In the genomic region with DNA sequence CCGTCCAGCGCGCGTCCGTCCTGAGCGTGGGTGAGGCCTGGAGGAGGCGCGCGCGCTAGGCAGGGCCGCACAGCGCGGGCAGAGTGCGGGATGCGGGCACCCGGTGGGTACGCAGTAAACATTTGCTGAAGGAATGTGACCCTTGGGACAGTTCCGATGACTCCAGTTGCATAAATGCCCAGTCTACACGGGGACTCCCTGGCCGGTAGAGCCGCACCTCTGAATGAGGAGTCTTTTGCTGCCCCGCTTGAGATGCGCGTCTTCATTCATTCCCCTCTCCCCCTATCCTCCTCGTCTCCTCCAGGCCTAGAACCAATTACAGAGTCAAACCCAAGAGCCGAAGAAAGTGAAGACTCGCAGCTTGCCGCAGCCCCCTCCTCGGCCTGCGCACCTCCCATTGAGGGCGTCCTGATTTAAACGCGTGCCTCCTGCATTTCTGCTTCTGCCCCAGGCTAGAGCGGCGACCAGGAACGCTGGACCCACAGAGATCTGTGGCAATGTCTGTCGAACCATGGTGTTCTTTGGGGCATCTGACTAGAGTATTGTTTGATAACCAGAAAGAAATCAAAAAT, we compare ENCODE assay signal across 8 cellular contexts. TPM values are rescaled to one million over a fixed set of nuclear protein-coding genes. Genes with fewer than 3 reads are reported as not detected.
A peak's percentile ranks its signal among the peaks of the same experiment; 100 is the strongest.
DNase-seq lines count a peak whose midpoint lies in the region; ATAC-seq, FAIRE-seq and TF ChIP-seq lines count a peak whose summit lies in the region.

No MANE protein-coding gene starts in this region.

- H3K9ac ChIP-seq in iPS-20b (ENCODE audit: low read depth, low read length) = peak overlapping the region; percentile 88; the same call in 1 of the 2 replicates

- H3K4me3 Mint-ChIP-seq in activated CD4-positive, alpha-beta T cell treated with anti-CD3 and anti-CD28 coated beads, Interleukin-2, amount 10 ng/mL, durations not matched to agents 24 days and 14 days = peak overlapping the region; percentile 93
- peak overlapping the region; percentile 91 for H3K4me3 Mint-ChIP-seq in activated naive CD8-positive, alpha-beta T cell treated with anti-CD3 and anti-CD28 coated beads, Interleukin-2, amount 50 U/mL, for 24 hours

- H3K27ac Mint-ChIP-seq in activated CD4-positive, alpha-beta T cell treated with anti-CD3 and anti-CD28 coated beads, Interleukin-2, amount 10 ng/mL, durations not matched to agents 24 days and 14 days = peak overlapping the region; percentile 87
- H3K27ac Mint-ChIP-seq in activated naive CD8-positive, alpha-beta T cell treated with anti-CD3 and anti-CD28 coated beads, Interleukin-2, amount 50 U/mL, for 24 hours = peak overlapping the region; percentile 90

- H3K27me3 ChIP-seq in iPS-20b (ENCODE audit: insufficient read depth, low read length) = peaks cover 5% of the 10 kb centered on the region

- no peaks in the 10 kb centered on the region for H3K9me3 Mint-ChIP-seq in activated CD4-positive, alpha-beta T cell treated with anti-CD3 and anti-CD28 coated beads, Interleukin-2, amount 10 ng/mL, durations not matched to agents 24 days and 14 days
- no peaks in the 10 kb centered on the region for H3K9me3 Mint-ChIP-seq in activated naive CD8-positive, alpha-beta T cell treated with anti-CD3 and anti-CD28 coated beads, Interleukin-2, amount 50 U/mL, for 24 hours

- H3K4me3 ChIP-seq in iPS-20b (ENCODE audit: low read length) = peak overlapping the region; percentile 98

- no peak for TF ChIP-seq POLR2A in GM12891 (IDR thresholded peaks at IDR 0.05; ENCODE audit: low read depth, low read length)

- peaks cover 12% of the 10 kb centered on the region for H3K4me1 ChIP-seq in iPS-20b (ENCODE audit: insufficient read depth, low read length)

- peaks cover 28% of the 10 kb centered on the region for H3K36me3 ChIP-seq in iPS-20b (ENCODE audit: insufficient read depth, low read depth, low read length)

- FAIRE-seq in GM12891 (lab: Jason Lieb, UNC) = no peak

- H3K27ac ChIP-seq in iPS-20b (ENCODE audit: low read length) = no peak overlapping the region

- H3K27me3 Mint-ChIP-seq in activated CD4-positive, alpha-beta T cell treated with anti-CD3 and anti-CD28 coated beads, Interleukin-2, amount 10 ng/mL, durations not matched to agents 24 days and 14 days = no peaks in the 10 kb centered on the region
- no peaks in the 10 kb centered on the region for H3K27me3 Mint-ChIP-seq in activated naive CD8-positive, alpha-beta T cell treated with anti-CD3 and anti-CD28 coated beads, Interleukin-2, amount 50 U/mL, for 24 hours

- peaks cover 18% of the 10 kb centered on the region for H3K36me3 Mint-ChIP-seq in activated CD4-positive, alpha-beta T cell treated with anti-CD3 and anti-CD28 coated beads, Interleukin-2, amount 10 ng/mL, durations not matched to agents 24 days and 14 days (ENCODE audit: low read depth)
- H3K36me3 Mint-ChIP-seq in activated naive CD8-positive, alpha-beta T cell treated with anti-CD3 and anti-CD28 coated beads, Interleukin-2, amount 50 U/mL, for 24 hours (ENCODE audit: low read depth) = peaks cover 5% of the 10 kb centered on the region

- DNase-seq in activated CD4-positive, alpha-beta T cell treated with anti-CD3 and anti-CD28 coated beads, Interleukin-2, amount 10 ng/mL, durations not matched to agents 24 days and 14 days = no peak
- no peak for DNase-seq in activated CD4-positive, alpha-beta T cell treated with anti-CD3 and anti-CD28 coated beads for 48 hours
- DNase-seq in activated naive CD8-positive, alpha-beta T cell treated with anti-CD3 and anti-CD28 coated beads, Interleukin-2, amount 50 U/mL, for 24 hours = no peak
- no peak for DNase-seq in stimulated activated naive CD8-positive, alpha-beta T cell treated with anti-CD3 and anti-CD28 coated beads, Interleukin-15, Interleukin-2, amounts not matched to agents 100 U/mL and 50 U/mL, for 24 hours
- DNase-seq in SKM-1 (lab: John Stamatoyannopoulos, UW; ENCODE audit: unreplicated experiment) (no peak), GM12891 (ENCODE audit: insufficient read length, low spot score) (no peak)

- ATAC-seq in HG03060 (IDR thresholded peaks at IDR 0.05; ENCODE audit: low read depth, unreplicated experiment) = peak; percentile 9
- peak; percentile 14 for ATAC-seq in activated naive CD8-positive, alpha-beta T cell treated with anti-CD3 and anti-CD28 coated beads, Interleukin-2, amount 50 U/mL, for 24 hours
- peak; percentile 4 for ATAC-seq in stimulated activated naive CD8-positive, alpha-beta T cell treated with anti-CD3 and anti-CD28 coated beads, Interleukin-15, Interleukin-2, amounts not matched to agents 100 U/mL and 50 U/mL, for 24 hours

- H3K9me3 ChIP-seq in iPS-20b (ENCODE audit: insufficient read depth, low read depth, low read length) = no peaks in the 10 kb centered on the region

- intact Hi-C loops in activated CD4-positive, alpha-beta T cell treated with anti-CD3 and anti-CD28 coated beads, Interleukin-2, amount 10 ng/mL, durations not matched to agents 24 days and 14 days (cut with micrococcal nuclease) = loop anchor here (1.0 to 2.0 kb wide), 4 partner anchors 45 to 58 kb away; partner anchors contain the start of genes ARSA, SCO2 and TYMP

- peaks cover 14% of the 10 kb centered on the region for H3K4me1 Mint-ChIP-seq in activated CD4-positive, alpha-beta T cell treated with anti-CD3 and anti-CD28 coated beads, Interleukin-2, amount 10 ng/mL, durations not matched to agents 24 days and 14 days
- peaks cover 26% of the 10 kb centered on the region for H3K4me1 Mint-ChIP-seq in activated naive CD8-positive, alpha-beta T cell treated with anti-CD3 and anti-CD28 coated beads, Interleukin-2, amount 50 U/mL, for 24 hours

TF ChIP-seq in GM12891, 5 proteins besides CTCF, POLR2A, EP300 and RAD21:
- no peak for TF ChIP-seq TAF1 (IDR thresholded peaks at IDR 0.05; ENCODE audit: low read depth, low read length)

RNA-seq across cellular contexts. Expression of gene CHKB, which starts 0.7 kb away (rescaled TPM):
- total RNA-seq in activated CD4-positive, alpha-beta T cell treated with anti-CD3 and anti-CD28 coated beads, Interleukin-2, amount 10 ng/mL, durations not matched to agents 24 days and 14 days = 83.2 and 84.7 TPM in 2 replicates
- polyA plus RNA-seq in GM12891 (2012; ENCODE audit: low read depth, missing spikeins) = 41.3 TPM

RNA-seq across cellular contexts. Expression of gene CPT1B, which starts 5.2 kb away (rescaled TPM):
- 63.1 and 71.5 TPM in 2 replicates for total RNA-seq in activated CD4-positive, alpha-beta T cell treated with anti-CD3 and anti-CD28 coated beads, Interleukin-2, amount 10 ng/mL, durations not matched to agents 24 days and 14 days
- polyA plus RNA-seq in GM12891 (2012; ENCODE audit: low read depth, missing spikeins) = 49.4 TPM

RNA-seq across cellular contexts. Expression of gene MAPK8IP2, which starts 17.2 kb away (rescaled TPM):
- total RNA-seq in activated CD4-positive, alpha-beta T cell treated with anti-CD3 and anti-CD28 coated beads, Interleukin-2, amount 10 ng/mL, durations not matched to agents 24 days and 14 days = 0.19 TPM in 2 replicates
- polyA plus RNA-seq in GM12891 (2012; ENCODE audit: low read depth, missing spikeins) = 0.08 TPM

RNA-seq across cellular contexts. Expression of gene SYCE3, which starts 20.7 kb away (rescaled TPM):
- total RNA-seq in activated CD4-positive, alpha-beta T cell treated with anti-CD3 and anti-CD28 coated beads, Interleukin-2, amount 10 ng/mL, durations not matched to agents 24 days and 14 days = 0.69 TPM in 1 of 2 replicates, not detected in the other
- polyA plus RNA-seq in GM12891 (2012; ENCODE audit: low read depth, missing spikeins) = 1.9 TPM

RNA-seq across cellular contexts. Expression of gene KLHDC7B, which starts 37.7 kb away (rescaled TPM):
- 5.3 and 6.8 TPM in 2 replicates for total RNA-seq in activated CD4-positive, alpha-beta T cell treated with anti-CD3 and anti-CD28 coated beads, Interleukin-2, amount 10 ng/mL, durations not matched to agents 24 days and 14 days
- 2.6 TPM for polyA plus RNA-seq in GM12891 (2012; ENCODE audit: low read depth, missing spikeins)
